ENCODE assay signal across 8 cellular contexts in the genomic region with DNA sequence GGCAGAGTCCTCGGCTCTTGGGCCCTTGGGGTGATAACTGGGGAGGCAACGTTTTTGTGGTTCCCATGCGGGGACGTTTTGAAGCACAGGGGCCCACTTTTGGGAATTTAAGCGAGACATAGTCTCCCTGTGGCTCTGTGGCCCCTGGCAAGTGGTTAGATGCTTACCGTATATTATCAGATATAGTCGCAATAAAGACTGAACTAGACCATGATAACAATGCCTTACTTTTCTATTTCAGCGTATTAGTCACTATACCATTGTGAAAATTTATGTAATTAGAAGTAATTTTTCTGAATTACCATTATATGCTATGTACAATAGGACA. TPM values are rescaled to one million over a fixed set of nuclear protein-coding genes. Genes with fewer than 3 reads are reported as not detected.
DNase-seq lines count a peak whose midpoint lies in the region; ATAC-seq, FAIRE-seq and TF ChIP-seq lines count a peak whose summit lies in the region.

No MANE protein-coding gene starts in this region.

- peak overlapping the region; percentile 83 for H3K4me2 ChIP-seq in Loucy (ENCODE audit: low read depth, low read length, poor library complexity, severe bottlenecking)

- peaks cover 34% of the 10 kb centered on the region for H3K79me2 ChIP-seq in Loucy (ENCODE audit: insufficient read depth, low read length)

- H3K4me1 ChIP-seq in Loucy (ENCODE audit: insufficient read depth, low read length, poor library complexity, severe bottlenecking) (peaks cover 56% of the 10 kb centered on the region), prostate gland (replicated peaks) (peaks cover 2% of the 10 kb centered on the region)

- H3K27me3 Mint-ChIP-seq in endothelial cell (ENCODE audit: unreplicated experiment): peaks cover 16% of the 10 kb centered on the region

- FAIRE-seq in H54 (lab: Jason Lieb, UNC): no peak

- H3K4me3 Mint-ChIP-seq in endothelial cell (ENCODE audit: unreplicated experiment): peak overlapping the region; percentile 87

- no peaks in the 10 kb centered on the region for H4K20me1 ChIP-seq in Loucy (ENCODE audit: insufficient read depth, low read length, poor library complexity, severe bottlenecking)

- ATAC-seq in GM18517 (IDR thresholded peaks at IDR 0.05; ENCODE audit: unreplicated experiment) (peak; percentile 9), HG03442 (IDR thresholded peaks at IDR 0.05; ENCODE audit: unreplicated experiment) (no peak)

- H3K4me1 Mint-ChIP-seq in endothelial cell (ENCODE audit: unreplicated experiment): peaks cover 9% of the 10 kb centered on the region

- H3K9me3 ChIP-seq in Loucy (ENCODE audit: insufficient read depth, low read depth, low read length): no peaks in the 10 kb centered on the region
- H3K9me3 ChIP-seq in prostate gland: no peaks in the 10 kb centered on the region

- no peaks in the 10 kb centered on the region; the same call in 1 of the 2 replicates for H3F3A ChIP-seq in Loucy (ENCODE audit: low read depth)

- peak overlapping the region; percentile 47 for H3K9ac ChIP-seq in Loucy (ENCODE audit: low read depth, low read length, poor library complexity, severe bottlenecking)

- no peaks in the 10 kb centered on the region for H3K9me2 ChIP-seq in Loucy (replicated peaks; ENCODE audit: low read depth, low read length)

- peak overlapping the region; percentile 85 for H3K4me3 ChIP-seq in Loucy (ENCODE audit: low read length, poor library complexity, severe bottlenecking)
- peak overlapping the region; percentile 75 to 86 for H3K4me3 ChIP-seq in prostate gland

- intact Hi-C loops in prostate gland (cut with DNase I): loop anchor here (10.0 kb wide), 1 partner anchor 701 kb away; the partner anchor contains the start of gene ATP5PO

- H3K27ac Mint-ChIP-seq in endothelial cell (ENCODE audit: unreplicated experiment): no peak overlapping the region

- in situ Hi-C loops in GM13976 (cut with MboI; ENCODE audit: low sequenced_read_pairs, unreplicated experiment): loop anchor here (25.0 kb wide), 1 partner anchor 703 kb away; the partner anchor contains the start of gene ATP5PO

- H3K36me3 Mint-ChIP-seq in endothelial cell (ENCODE audit: low read depth, unreplicated experiment): peaks cover 7% of the 10 kb centered on the region

- peak overlapping the region; percentile 41 to 48 for H3K27ac ChIP-seq in prostate gland

- WGBS in prostate gland: under 1% methylated on average over 8 of the region's 8 CpGs

- H3K36me3 ChIP-seq in Loucy (ENCODE audit: insufficient read depth, low read length) (no peaks in the 10 kb centered on the region), prostate gland (no peaks in the 10 kb centered on the region)

- no peaks in the 10 kb centered on the region for H3K9me3 Mint-ChIP-seq in endothelial cell (ENCODE audit: unreplicated experiment)

- TF ChIP-seq POLR2A in prostate gland (IDR thresholded peaks at IDR 0.05): no peak
- no peak for TF ChIP-seq POLR2A in H54 (IDR thresholded peaks at IDR 0.05; ENCODE audit: low read depth, low read length)

- no peak for TF ChIP-seq CTCF in Loucy (conservative IDR thresholded peaks at IDR 0.05; ENCODE audit: low read length)
- no peak for TF ChIP-seq CTCF in endothelial cell (IDR thresholded peaks at IDR 0.05; ENCODE audit: unreplicated experiment)
- TF ChIP-seq CTCF in prostate gland (IDR thresholded peaks at IDR 0.05): no peak
- no peak for TF ChIP-seq CTCF in GM13976 (IDR thresholded peaks at IDR 0.05; ENCODE audit: borderline replicate concordance, control extremely low read depth, extremely low read depth, insufficient read depth, missing control alignments)

- H3K27me3 ChIP-seq in Loucy (ENCODE audit: insufficient read depth, low read length, poor library complexity, severe bottlenecking) (no peaks in the 10 kb centered on the region), prostate gland (replicated peaks; ENCODE audit: insufficient read depth) (no peaks in the 10 kb centered on the region)

- DNase-seq in endothelial cell (ENCODE audit: low spot score) (no peak), prostate gland (ENCODE audit: low spot score) (no peak), H54 (ENCODE audit: insufficient read length, low spot score) (no peak), GM13976 (ENCODE audit: low spot score) (no peak), NCI-H69 (lab: John Stamatoyannopoulos, UW) (no peak)

- H2AFZ ChIP-seq in Loucy (ENCODE audit: low read length): peak overlapping the region; percentile 88

RNA-seq across cellular contexts. Expression of gene RCAN1, which starts 0.5 kb away (rescaled TPM):
- total RNA-seq in endothelial cell (ENCODE audit: unreplicated experiment) (9.1 TPM), prostate gland (10 to 100 TPM; 12.0 to 14.1 TPM)

RNA-seq across cellular contexts. Expression of gene CLIC6, which starts 53.3 kb away (rescaled TPM):
- total RNA-seq in endothelial cell (ENCODE audit: unreplicated experiment): 5.4 TPM
- total RNA-seq in prostate gland: 1 to 10 TPM; 3.4 to 7.0 TPM
